Comparison of ENCODE assay signal across 8 cellular contexts in the genomic region with DNA sequence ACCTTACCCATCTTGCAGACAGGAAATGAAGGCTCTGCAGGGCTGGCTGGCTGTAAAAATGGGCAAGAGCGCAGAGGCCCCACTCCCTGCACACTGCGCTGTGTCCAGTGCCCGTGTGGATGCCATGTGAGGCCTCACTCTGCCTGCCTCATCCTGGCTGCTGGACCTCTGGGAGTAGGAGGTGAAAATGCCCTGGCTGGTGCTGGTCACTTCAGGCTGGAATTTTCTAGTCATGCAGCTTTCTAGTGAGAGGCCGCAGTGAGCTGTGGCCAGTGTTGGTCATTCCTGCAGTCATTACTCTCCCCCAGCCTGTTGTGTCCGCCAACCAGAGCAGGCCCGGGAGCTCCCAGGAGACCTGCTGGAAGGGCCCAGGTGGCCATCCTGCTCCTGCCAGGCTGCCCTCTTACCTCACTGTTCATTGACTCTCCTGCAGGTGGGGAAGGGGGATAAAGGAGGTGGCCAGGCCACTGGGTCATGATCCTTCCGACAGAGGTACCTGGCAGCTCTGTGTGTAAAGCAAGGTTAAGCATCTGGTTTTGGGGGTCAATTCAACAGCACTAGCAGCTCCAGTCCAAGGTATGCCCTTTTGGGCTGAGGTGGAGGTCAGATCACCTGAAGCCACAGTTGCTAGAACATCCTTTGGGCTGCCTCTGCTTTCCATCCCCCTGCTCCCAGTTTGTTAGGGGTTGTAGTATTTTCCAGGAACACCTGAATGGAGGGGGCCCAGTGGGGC. TPM values are rescaled to one million over a fixed set of nuclear protein-coding genes. Genes with fewer than 3 reads are reported as not detected.
DNase-seq lines count a peak whose midpoint lies in the region; ATAC-seq and TF ChIP-seq lines count a peak whose summit lies in the region.

No MANE protein-coding gene starts in this region.

- H3K56ac ChIP-seq in H9 (ENCODE audit: insufficient read length, low read depth, low read length) = no peak overlapping the region

- TF ChIP-seq CTCF in H9 (conservative IDR thresholded peaks at IDR 0.05) (no peak), OCI-LY7 (conservative IDR thresholded peaks at IDR 0.05; ENCODE audit: low read length) (no peak), heart left ventricle (IDR thresholded peaks at IDR 0.05) (peak in 1 of 12 donors; percentile 1)

- no peak overlapping the region for H2BK20ac ChIP-seq in H9 (ENCODE audit: low read depth, low read length, poor library complexity, severe bottlenecking)

- no peak overlapping the region for H3K23ac ChIP-seq in H9 (ENCODE audit: insufficient read length, low read depth, low read length)

- intact Hi-C loops in OCI-LY7 (cut with micrococcal nuclease; ENCODE audit: unreplicated experiment) (loop anchor here (1.0 kb wide), 1 partner anchor 40 kb away; the partner anchor contains the start of gene SH2B3), heart left ventricle (cut with DNase I) (loop anchor here in 3 of 10 donors (2.0 to 5.0 kb wide), 2 partner anchors 38 to 43 kb away; partner anchors contain the start of gene SH2B3 (in 2 of the 3))

- H2BK5ac ChIP-seq in H9 (ENCODE audit: insufficient read length, low read length) = no peak overlapping the region

- H3K4me2 ChIP-seq in H9 (ENCODE audit: insufficient read depth, insufficient read length, low read length) (no peak overlapping the region), OCI-LY7 (ENCODE audit: low read length) (peak overlapping the region; percentile 77)

- peak overlapping the region; percentile 83 to 95 (median 88) for H3K27ac Mint-ChIP-seq in H9

- no peak overlapping the region for H4K5ac ChIP-seq in H9 (ENCODE audit: insufficient read length, low read depth, low read length)

- H2AFZ ChIP-seq in H9 (ENCODE audit: low read length) = no peak overlapping the region
- no peak overlapping the region for H2AFZ ChIP-seq in OCI-LY7 (ENCODE audit: low read length)

- CTCF ChIA-PET in OCI-LY7 (lab: Charles Lee; ENCODE audit: unreplicated experiment) = interaction anchor here (1.3 kb wide), 1 partner anchor 41 kb away, joined by 6 read pairs; no protein-coding TSS in a partner anchor

- H3K4ac ChIP-seq in H9 (ENCODE audit: low read depth, low read length) = no peak overlapping the region

- H3K36me3 Mint-ChIP-seq in H9 (ENCODE audit: insufficient read depth in 1 of 3, low read depth in 3 of 3) = peaks cover 17 to 51% (median 46%) of the 10 kb centered on the region in 3 experiments; a peak in 6 of 7 replicates

- POLR2A ChIA-PET in OCI-LY7 (lab: Charles Lee) = interaction anchor here (0.5 to 2.5 kb wide), 4 partner anchors 10 to 41 kb away, joined by 3 to 16 read pairs (median 8); no protein-coding TSS in a partner anchor

- H3K9ac ChIP-seq in H9 (ENCODE audit: extremely low read depth, insufficient read length, low read length) = no peak overlapping the region

- H3K9me3 ChIP-seq in H9 (ENCODE audit: control insufficient read depth, low read depth, low read length) (no peaks in the 10 kb centered on the region), OCI-LY7 (ENCODE audit: low read length) (no peaks in the 10 kb centered on the region), heart left ventricle (no peaks in the 10 kb centered on the region)

- no peaks in the 10 kb centered on the region for H3K27me3 Mint-ChIP-seq in H9 (ENCODE audit: low read depth)

- no TSS peak for BruUV-seq in OCI-LY7 (replicated peaks; lab: Mats Ljungman, UMichigan)

- H4K8ac ChIP-seq in H9 (replicated peaks; ENCODE audit: insufficient read length, low read depth, low read length) = no peak overlapping the region

- H3K27ac ChIP-seq in H9 (ENCODE audit: insufficient read length, low read depth, low read length) = no peak overlapping the region
- peak overlapping the region; percentile 91 for H3K27ac ChIP-seq in OCI-LY7 (ENCODE audit: low read depth, low read length, poor library complexity, severe bottlenecking)
- H3K27ac ChIP-seq in heart left ventricle = peak overlapping the region in 11 of 12 donors; percentile 29 to 89 (median 79)

- no peaks in the 10 kb centered on the region; the same call in 1 of the 2 replicates for H3K4me1 ChIP-seq in H9 (ENCODE audit: insufficient read depth, low read length)
- peaks cover 67% of the 10 kb centered on the region for H3K4me1 ChIP-seq in OCI-LY7 (ENCODE audit: insufficient read depth, low read length, poor library complexity, severe bottlenecking)
- peaks cover 19 to 100% (median 94%) of the 10 kb centered on the region in 12 donors for H3K4me1 ChIP-seq in heart left ventricle

- TF ChIP-seq POLR2A in heart left ventricle (IDR thresholded peaks at IDR 0.05) = no peak

- no peak overlapping the region for H3K18ac ChIP-seq in H9 (ENCODE audit: insufficient read length, low read depth, low read length)

- H3K79me2 ChIP-seq in H9 (ENCODE audit: insufficient read depth, low read length) (no peaks in the 10 kb centered on the region; the same call in 1 of the 2 replicates), OCI-LY7 (ENCODE audit: insufficient read depth, low read depth, low read length) (peaks cover 9% of the 10 kb centered on the region; the same call in 1 of the 2 replicates)

- H3K9me2 ChIP-seq in OCI-LY7 (ENCODE audit: insufficient read depth, low read length) = no peaks in the 10 kb centered on the region

- no peaks in the 10 kb centered on the region for H3K79me1 ChIP-seq in H9 (ENCODE audit: insufficient read depth, low read depth, low read length, poor library complexity, severe bottlenecking)

- H3K36me3 ChIP-seq in OCI-LY7 (ENCODE audit: insufficient read depth, low read length) (peaks cover 72% of the 10 kb centered on the region), heart left ventricle (peaks cover 0 to 68% (median 41%) of the 10 kb centered on the region in 9 donors)

- no peaks in the 10 kb centered on the region for H3K23me2 ChIP-seq in H9 (ENCODE audit: insufficient read length, low read depth, low read length, poor library complexity, severe bottlenecking)

- H3K4me1 Mint-ChIP-seq in H9 = peaks cover 26 to 27% of the 10 kb centered on the region in 2 experiments

- no peaks in the 10 kb centered on the region for H4K20me1 ChIP-seq in H9 (ENCODE audit: control insufficient read depth, insufficient read depth, insufficient read length)
- H4K20me1 ChIP-seq in OCI-LY7 (ENCODE audit: insufficient read depth, low read length) = peaks cover 19% of the 10 kb centered on the region; the same call in 1 of the 2 replicates

- no peak overlapping the region for H2AK5ac ChIP-seq in H9 (ENCODE audit: insufficient read length, low read length)

- no peak overlapping the region for H3K4me3 Mint-ChIP-seq in H9

- no peak overlapping the region for H2BK120ac ChIP-seq in H9 (ENCODE audit: low read depth, low read length, poor library complexity, severe bottlenecking)

- no peak overlapping the region for H2BK12ac ChIP-seq in H9 (ENCODE audit: insufficient read length, low read depth, low read length)

- H4K91ac ChIP-seq in H9 (ENCODE audit: insufficient read length, low read depth, low read length) = no peak overlapping the region

- no peak overlapping the region; the same call in 1 of the 2 replicates for H3K14ac ChIP-seq in H9 (ENCODE audit: insufficient read depth, low read length)

- H3K27me3 ChIP-seq in H9 (ENCODE audit: insufficient read depth, low read length) = no peaks in the 10 kb centered on the region
- no peaks in the 10 kb centered on the region for H3K27me3 ChIP-seq in heart left ventricle

- no CpG with 5 or more reads among the region's 7 CpGs for WGBS in H9 (ENCODE audit: extremely low coverage, insufficient read length, low lambda C conversion rate)
- 54 to 69% (median 58%) methylated on average over 6 to 7 of the region's 7 CpGs for WGBS in heart left ventricle, 4 donors

- no peaks in the 10 kb centered on the region for H3K9me3 Mint-ChIP-seq in H9

- ATAC-seq in heart left ventricle (peak in 2 of 4 donors; percentile 2 to 10), GM19397 (IDR thresholded peaks at IDR 0.05; ENCODE audit: unreplicated experiment) (no peak), HG02973 (IDR thresholded peaks at IDR 0.05; ENCODE audit: unreplicated experiment) (no peak)

- DNase-seq in H9 = no peak
- no peak for DNase-seq in OCI-LY7 (ENCODE audit: low spot score)
- peak in 1 of 5 donors; percentile 39 for DNase-seq in heart left ventricle
- peak; percentile 18 for DNase-seq in stimulated activated CD8-positive, alpha-beta memory T cell treated with anti-CD3 and anti-CD28 coated beads, Interleukin-4, amount 100 ng/mL, for 48 hours
- no peak for DNase-seq in Kasumi-1 (lab: John Stamatoyannopoulos, UW)
- DNase-seq in cortex of kidney (lab: John Stamatoyannopoulos, UW) = no peak

- H2BK15ac ChIP-seq in H9 (ENCODE audit: low read depth, low read length) = no peak overlapping the region

- no peak overlapping the region for H3T11ph ChIP-seq in H9 (ENCODE audit: low read length)

- H3K4me3 ChIP-seq in OCI-LY7 (ENCODE audit: low read depth, low read length, poor library complexity, severe bottlenecking) (peak overlapping the region; percentile 30), heart left ventricle (peak overlapping the region in 1 of 12 donors; percentile 12)

RNA-seq across cellular contexts. Expression of gene SH2B3, which starts 39.8 kb away (rescaled TPM):
- total RNA-seq in H9 (2021) = 37.9 and 40.3 TPM in 2 replicates
- 16.3 and 25.8 TPM in 2 replicates for total RNA-seq in OCI-LY7 (2014; rRNA removed; shearing (Covaris generic))
- 45.9 and 51.3 TPM in 2 replicates for total RNA-seq in OCI-LY7 (2022)
- 10 to 100 TPM; 35.8 to 76.7 (median 40.3) TPM for total RNA-seq in heart left ventricle
- 10 to 100 TPM; 11.3 to 16.8 TPM for polyA plus RNA-seq in heart left ventricle
